ENCODE assay signal across 9 cellular contexts in genomic region chr3:107988464-107989156, GRCh38.
A peak's percentile ranks its signal among the peaks of the same experiment; 100 is the strongest.
DNase-seq lines count a peak whose midpoint lies in the region; ATAC-seq and TF ChIP-seq lines count a peak whose summit lies in the region.
"Had no signal": no experiment of that assay in that cellular context is flagged by ENCODE, and none has a peak within 500 bp of the region (broad histone marks: within the 10 kb centered on the region; RNA-seq: fewer than 3 reads in every experiment).

No MANE protein-coding gene starts in this region.

- DNase-seq in NCI-H748 (lab: John Stamatoyannopoulos, UW; ENCODE audit: unreplicated experiment): peak; percentile 30
- no peak for DNase-seq in NCI-H748 treated with DMSO at 0.1 percent for 48 hours (lab: John Stamatoyannopoulos, UW)
- DNase-seq in RPMI7951 (ENCODE audit: low read depth): peak; percentile 83
- peak; percentile 72 for DNase-seq in fibroblast of mammary gland (ENCODE audit: low read depth)
- peak; percentile 78 for DNase-seq in retinal pigment epithelial cell (ENCODE audit: low read depth)
- no peak for DNase-seq in stimulated activated CD4-positive, alpha-beta T cell treated with anti-CD3 and anti-CD28 coated beads, Interleukin-2, amount 100 ng/mL, for 48 hours
- DNase-seq: effector memory CD4-positive, alpha-beta T cell had no signal

- H3K4me3 ChIP-seq in fibroblast of mammary gland (ENCODE audit: control insufficient read depth, low read depth, low read length): no peak overlapping the region
- H3K4me3 ChIP-seq in retinal pigment epithelial cell (ENCODE audit: low read length): no peak overlapping the region

- ATAC-seq in HG03469 (IDR thresholded peaks at IDR 0.05; ENCODE audit: unreplicated experiment): no peak
- ATAC-seq in HG03457 (IDR thresholded peaks at IDR 0.05; ENCODE audit: unreplicated experiment): no peak

- TF ChIP-seq CTCF in fibroblast of mammary gland (conservative IDR thresholded peaks at IDR 0.05; ENCODE audit: control insufficient read depth, insufficient read depth, low read depth, low read length) (no peak), retinal pigment epithelial cell (conservative IDR thresholded peaks at IDR 0.05; ENCODE audit: low read depth, low read length) (no peak)

Comparison
In these comparisons a context has a peak if more than half of its experiments do, and no peak if none do; other contexts are left out.
1. DNase-seq: peak in NCI-H748 (single experiment), RPMI7951 (single experiment), fibroblast of mammary gland (single experiment) and retinal pigment epithelial cell (single experiment); none in NCI-H748 treated with DMSO at 0.1 percent for 48 hours (single experiment) and stimulated activated CD4-positive, alpha-beta T cell treated with anti-CD3 and anti-CD28 coated beads, Interleukin-2, amount 100 ng/mL, for 48 hours (0 of 2).